ENCODE assay signal across 8 cellular contexts in genomic region chr11:406796-407650, GRCh38.
DNase-seq lines count a peak whose midpoint lies in the region; ATAC-seq and TF ChIP-seq lines count a peak whose summit lies in the region.

No MANE protein-coding gene starts in this region.

- peak; percentile 62 for ATAC-seq in GM21737 (IDR thresholded peaks at IDR 0.05; ENCODE audit: unreplicated experiment)
- no peak for ATAC-seq in HG02571 (IDR thresholded peaks at IDR 0.05; ENCODE audit: unreplicated experiment)

- H3F3A ChIP-seq in Loucy (ENCODE audit: low read depth) = no peaks in the 10 kb centered on the region; the same call in 1 of the 2 replicates

- H3K27me3 ChIP-seq in Loucy (ENCODE audit: insufficient read depth, low read length, poor library complexity, severe bottlenecking) = no peaks in the 10 kb centered on the region
- no peaks in the 10 kb centered on the region for H3K27me3 ChIP-seq in layer of hippocampus (ENCODE audit: control insufficient read depth, insufficient read depth, low read length)

- no peaks in the 10 kb centered on the region for H3K9me2 ChIP-seq in Loucy (replicated peaks; ENCODE audit: low read depth, low read length)

- H3K4me2 ChIP-seq in Loucy (ENCODE audit: low read depth, low read length, poor library complexity, severe bottlenecking) = peak overlapping the region; percentile 87

- H3K9ac ChIP-seq in Loucy (ENCODE audit: low read depth, low read length, poor library complexity, severe bottlenecking) = peak overlapping the region; percentile 54

- H3K9me3 ChIP-seq in Loucy (ENCODE audit: insufficient read depth, low read depth, low read length) = no peaks in the 10 kb centered on the region

- H4K20me1 ChIP-seq in Loucy (ENCODE audit: insufficient read depth, low read length, poor library complexity, severe bottlenecking) = peaks cover 3% of the 10 kb centered on the region

- TF ChIP-seq CTCF in Loucy (conservative IDR thresholded peaks at IDR 0.05; ENCODE audit: low read length) = peak; percentile 37

- DNase-seq in D341Med (ENCODE audit: low spot score) (peak; percentile 98), cerebellar cortex (ENCODE audit: low spot score) (peak; percentile 23)
- peak; percentile 81 to 91 (median 88) for DNase-seq in activated CD4-positive, CD25-positive, alpha-beta regulatory T cell (lab: John Stamatoyannopoulos, UW)
- peak; percentile 71 to 76 for DNase-seq in stimulated activated CD4-positive, alpha-beta T cell treated with anti-CD3 and anti-CD28 coated beads, Interleukin-2, amount 100 ng/mL, for 48 hours

- H3K36me3 ChIP-seq in Loucy (ENCODE audit: insufficient read depth, low read length) = no peaks in the 10 kb centered on the region

- H3K79me2 ChIP-seq in Loucy (ENCODE audit: insufficient read depth, low read length) = no peaks in the 10 kb centered on the region

- H3K4me1 ChIP-seq in Loucy (ENCODE audit: insufficient read depth, low read length, poor library complexity, severe bottlenecking) = peaks cover 41% of the 10 kb centered on the region

- peak overlapping the region; percentile 78 for H3K27ac ChIP-seq in layer of hippocampus (ENCODE audit: low read depth, low read length)

- peak overlapping the region; percentile 70 for H3K4me3 ChIP-seq in Loucy (ENCODE audit: low read length, poor library complexity, severe bottlenecking)

- no peak overlapping the region for H2AFZ ChIP-seq in Loucy (ENCODE audit: low read length)

Comparison
In these comparisons a context has a peak if more than half of its experiments do, and no peak if none do; other contexts are left out.
1. DNase-seq: peak in every context shown above with its lines; median percentile 98 in D341Med; 88 in activated CD4-positive, CD25-positive, alpha-beta regulatory T cell; 74 in stimulated activated CD4-positive, alpha-beta T cell treated with anti-CD3 and anti-CD28 coated beads, Interleukin-2, amount 100 ng/mL, for 48 hours; 23 in cerebellar cortex.